29 cellular contexts compared by ENCODE assay signal in genomic region chr19:45306040-45306439, GRCh38. TPM values are rescaled to one million over a fixed set of nuclear protein-coding genes. Genes with fewer than 3 reads are reported as not detected.
DNase-seq lines count a peak whose midpoint lies in the region; ATAC-seq, FAIRE-seq and TF ChIP-seq lines count a peak whose summit lies in the region.
"Had no signal": no experiment of that assay in that cellular context is flagged by ENCODE, and none has a peak within 500 bp of the region (broad histone marks: within the 10 kb centered on the region; RNA-seq: fewer than 3 reads in every experiment).

No MANE protein-coding gene starts in this region.

- no peak for FAIRE-seq in K562 (lab: Jason Lieb, UNC)
- FAIRE-seq: GM19239 had no signal

- no peak for TF ChIP-seq POLR2A in K562 (conservative IDR thresholded peaks at IDR 0.05)

- no TSS peak for BruUV-seq in K562 (replicated peaks; lab: Mats Ljungman, UMichigan)

- H3K9ac ChIP-seq in K562 (ENCODE audit: insufficient read depth in 1 of 2, low read depth in 2 of 2, low read length in 2 of 2): peak overlapping the region in 1 of 2 experiments; percentile 43; a peak in 1 of 4 replicates

- H3K9me3 ChIP-seq in cardiac muscle cell (ENCODE audit: low read depth) (no peaks in the 10 kb centered on the region), K562 (replicated peaks; ENCODE audit: control insufficient read depth, insufficient read depth, low read depth, low read length) (0 out of 2 replicates have a peak, but pooled peaks cover 2% of the 10 kb centered on the region)
- H3K9me3 ChIP-seq: testis had no signal

- DNase-seq in cardiac muscle cell (ENCODE audit: low read depth in 1 of 2, low spot score in 1 of 2): no peak
- DNase-seq in Right ventricle myocardium superior: no peak
- no peak for DNase-seq in K562 (ENCODE audit: extremely low read depth in 1 of 4, low spot score in 3 of 4)
- DNase-seq in left lobe of liver (ENCODE audit: low spot score): no peak
- no peak for DNase-seq in HUDEP-2 (lab: John Stamatoyannopoulos, UW; ENCODE audit: unreplicated experiment in 76 of 76)
- DNase-seq in GDM1 (lab: John Stamatoyannopoulos, UW): no peak
- no peak for DNase-seq in left colon
- DNase-seq: activated CD4-positive, alpha-beta T cell treated with anti-CD3 and anti-CD28 coated beads, Interleukin-2, amount 10 ng/mL, durations not matched to agents 24 days and 14 days; activated gamma-delta T cell treated with Interleukin-2 at 50 U/mL for 16 hours; activated T-cell treated with anti-CD3 and anti-CD28 coated beads, Interleukin-2, amount 50 U/mL, for 1 hour; AML-193; CD4-positive, alpha-beta memory T cell; GF-D8; MV-4-11; OCI-M1; stimulated activated naive CD4-positive, alpha-beta T cell treated with Interleukin-2 at 50 U/mL for 16 hours; T-helper 9 cell; testis; WERI-Rb-1 had no signal

- 35% methylated on average over 9 of the region's 9 CpGs for WGBS in K562 (ENCODE audit: insufficient coverage, low coverage, missing lambda C conversion rate)

- no peaks in the 10 kb centered on the region for H3K9me1 ChIP-seq in K562 (ENCODE audit: control insufficient read depth, insufficient read depth, low read length)

- H3K27me3 ChIP-seq in cardiac muscle cell (no peaks in the 10 kb centered on the region), K562 (ENCODE audit: control insufficient read depth in 2 of 2, insufficient read depth in 2 of 2, low read length in 2 of 2) (no peaks in the 10 kb centered on the region)
- H3K27me3 ChIP-seq: heart left ventricle, testis had no signal

- intact Hi-C loops in Right ventricle myocardium superior (cut with DNase I): no loop called here
- intact Hi-C loops in K562 (cut with micrococcal nuclease): no loop called here
- intact Hi-C loops in left colon (cut with DNase I, micrococcal nuclease): no loop called here

- H3K4me3 ChIP-seq in cardiac muscle cell (no peak overlapping the region), K562 (no peak overlapping the region)
- H3K4me3 ChIP-seq: heart left ventricle, testis had no signal

- TF ChIP-seq CTCF in cardiac muscle cell (IDR thresholded peaks at IDR 0.05; ENCODE audit: low read depth, low read length): no peak
- TF ChIP-seq CTCF in K562 (IDR thresholded peaks at IDR 0.05 in 2 of 3, conservative IDR thresholded peaks at IDR 0.05 in 1 of 3; ENCODE audit: insufficient read depth in 2 of 3, low read depth in 1 of 3, low read length in 3 of 3): no peak

- H3K4me1 ChIP-seq in cardiac muscle cell (ENCODE audit: low read depth) (no peaks in the 10 kb centered on the region), K562 (replicated peaks in 1 of 2; ENCODE audit: control insufficient read depth in 2 of 2, insufficient read depth in 2 of 2, low read length in 2 of 2) (peaks cover 4 to 18% of the 10 kb centered on the region in 2 experiments; a peak in 4 of 5 replicates)

- H2AFZ ChIP-seq in K562 (ENCODE audit: low read depth, low read length): peak overlapping the region; percentile 48; the same call in 1 of the 2 replicates

- no peak for TF ChIP-seq EP300 in K562 (IDR thresholded peaks at IDR 0.05; ENCODE audit: low read length)

- ATAC-seq in Right ventricle myocardium superior (ENCODE audit: poor library complexity) (no peak), K562 (no peak), left lobe of liver (peak; percentile 33), left colon (no peak), HG03565 (IDR thresholded peaks at IDR 0.05; ENCODE audit: unreplicated experiment) (no peak)
- ATAC-seq: HCT116, Right ventricle myocardium inferior, sciatic nerve had no signal

- CTCF ChIA-PET in K562 (lab: Yijun Ruan, JAX; ENCODE audit: low intra/inter-chr PET ratio): no interaction called here

- in situ Hi-C loops in K562 (cut with MboI): no loop called here

- H3K4me2 ChIP-seq in K562 (ENCODE audit: insufficient read depth, low read length): no peak overlapping the region

- no peaks in the 10 kb centered on the region for H3K79me2 ChIP-seq in K562 (ENCODE audit: control insufficient read depth, insufficient read depth, low read length)

- H4K20me1 ChIP-seq in K562 (replicated peaks; ENCODE audit: control insufficient read depth, insufficient read depth, low read length): no peaks in the 10 kb centered on the region

- POLR2A ChIA-PET in K562 (lab: Yijun Ruan, JAX): interaction anchor here (0.6 to 1.1 kb wide), 2 partner anchors 36 to 84 kb away, joined by 3 to 5 read pairs; no protein-coding TSS in a partner anchor

- H3K36me3 ChIP-seq in cardiac muscle cell (no peaks in the 10 kb centered on the region), K562 (ENCODE audit: control insufficient read depth, insufficient read depth, low read length) (no peaks in the 10 kb centered on the region)
- H3K36me3 ChIP-seq: WERI-Rb-1 had no signal

- no peak for TF ChIP-seq RAD21 in K562 (CRISPR knock-in tag; conservative IDR thresholded peaks at IDR 0.05 in 1 of 2, IDR thresholded peaks at IDR 0.05 in 1 of 2)

- peak overlapping the region; percentile 63 for H3K27ac ChIP-seq in cardiac muscle cell
- no peak overlapping the region for H3K27ac ChIP-seq in K562 (ENCODE audit: extremely low read depth, low read depth, low read length)
- H3K27ac ChIP-seq: heart left ventricle, testis, WERI-Rb-1 had no signal

RNA-seq across cellular contexts. Expression of gene CKM, which starts 16.6 kb away (rescaled TPM):
- total RNA-seq in cardiac muscle cell (406 and 481 TPM in 2 replicates), Right ventricle myocardium superior (6,434 TPM), K562 (2014; rRNA removed) (not detected in 2 replicates), K562 (2014; rRNA removed; fragmentation: Illumina TruSeq; extraction: Trizol) (not detected in 2 replicates), K562 (2015; rRNA removed; fragmentation: Illumina TruSeq; extraction: Trizol) (0.14 and 0.15 TPM in 2 replicates), K562 (2021) (0.09 and 0.11 TPM in 2 replicates), left lobe of liver (not detected), left colon (under 1 TPM in 1 of 2 donors, not detected in 1; 0.50 TPM)
- polyA plus RNA-seq in cardiac muscle cell (441 and 529 TPM in 2 replicates), K562 (2011; rRNA removed) (0.47 TPM in 1 of 2 replicates, not detected in the other), K562 (2014; fragmentation: Illumina TruSeq; extraction: Trizol) (not detected in 2 replicates), K562 (2014; fragmentation: Nextera tagmentation; extraction: Ambion mirVana) (under 1 TPM; 0.06 TPM), K562 (2014; rRNA removed) (0.08 and 0.17 TPM in 2 replicates)
- not detected in 2 replicates for total RNA-seq in K562 (2011; cell fraction: chromatin; rRNA removed; ENCODE audit: low replicate concordance)
- not detected in 2 replicates for total RNA-seq in K562 (2011; cell fraction: nucleolus; rRNA removed)
- not detected in 2 replicates for total RNA-seq in K562 (2011; cell fraction: nucleoplasm; rRNA removed)
- 0.22 and 0.62 TPM in 2 replicates for polyA plus RNA-seq in K562 (2011; cell fraction: cytosol; rRNA removed)
- 0.10 and 0.70 TPM in 2 replicates for polyA plus RNA-seq in K562 (2011; cell fraction: nucleus; rRNA removed)
- polyA plus RNA-seq in K562 (2012): 0.13 and 0.30 TPM in 2 replicates
- polyA minus RNA-seq in K562 (2011; rRNA and poly(A)+ RNA removed): 0.18 TPM in 1 of 2 replicates, not detected in the other
- not detected in 2 replicates for polyA minus RNA-seq in K562 (2011; cell fraction: cytosol; rRNA and poly(A)+ RNA removed)
- polyA minus RNA-seq in K562 (2011; cell fraction: nucleus; rRNA and poly(A)+ RNA removed): 0.33 TPM in 1 of 2 replicates, not detected in the other
- total RNA-seq: A172; activated CD4-positive, alpha-beta T cell treated with anti-CD3 and anti-CD28 coated beads, Interleukin-2, amount 10 ng/mL, durations not matched to agents 24 days and 14 days; activated CD8-positive, alpha-beta memory T cell treated with anti-CD3 and anti-CD28 coated beads for 36 hours; CD4-positive, alpha-beta memory T cell; HT1080; NCI-H460; sciatic nerve had no signal
- polyA plus RNA-seq: CD4-positive, alpha-beta memory T cell had no signal

RNA-seq across cellular contexts. Expression of gene KLC3, which starts 34.5 kb away (rescaled TPM):
- 2.4 and 4.0 TPM in 2 replicates for total RNA-seq in cardiac muscle cell
- polyA plus RNA-seq in cardiac muscle cell: 1.8 and 3.7 TPM in 2 replicates
- total RNA-seq in Right ventricle myocardium superior: not detected
- total RNA-seq in K562 (2011; cell fraction: chromatin; rRNA removed; ENCODE audit: low replicate concordance): 0.86 and 1.9 TPM in 2 replicates
- total RNA-seq in K562 (2011; cell fraction: nucleolus; rRNA removed): 1.3 and 1.6 TPM in 2 replicates
- total RNA-seq in K562 (2011; cell fraction: nucleoplasm; rRNA removed): 1.5 and 1.6 TPM in 2 replicates
- total RNA-seq in K562 (2014; rRNA removed): 1.2 and 1.3 TPM in 2 replicates
- total RNA-seq in K562 (2014; rRNA removed; fragmentation: Illumina TruSeq; extraction: Trizol): 0.22 TPM in 1 of 2 replicates, not detected in the other
- total RNA-seq in K562 (2015; rRNA removed; fragmentation: Illumina TruSeq; extraction: Trizol): 0.19 TPM in 1 of 2 replicates, not detected in the other
- total RNA-seq in K562 (2021): 0.56 and 0.71 TPM in 2 replicates
- polyA plus RNA-seq in K562 (2011; rRNA removed): 0.60 and 0.95 TPM in 2 replicates
- polyA plus RNA-seq in K562 (2011; cell fraction: cytosol; rRNA removed): 0.80 and 1.6 TPM in 2 replicates
- 1.0 and 2.1 TPM in 2 replicates for polyA plus RNA-seq in K562 (2011; cell fraction: nucleus; rRNA removed)
- polyA plus RNA-seq in K562 (2012): 0.55 and 0.86 TPM in 2 replicates
- polyA plus RNA-seq in K562 (2014; fragmentation: Illumina TruSeq; extraction: Trizol): 0.21 and 0.43 TPM in 2 replicates
- under 1 TPM in 1 of 2 experiments, not detected in 1; 0.03 TPM for polyA plus RNA-seq in K562 (2014; fragmentation: Nextera tagmentation; extraction: Ambion mirVana)
- 0.58 and 0.90 TPM in 2 replicates for polyA plus RNA-seq in K562 (2014; rRNA removed)
- 0.15 and 0.35 TPM in 2 replicates for polyA minus RNA-seq in K562 (2011; rRNA and poly(A)+ RNA removed)
- 1.0 TPM in 1 of 2 replicates, not detected in the other for polyA minus RNA-seq in K562 (2011; cell fraction: cytosol; rRNA and poly(A)+ RNA removed)
- polyA minus RNA-seq in K562 (2011; cell fraction: nucleus; rRNA and poly(A)+ RNA removed): 0.22 TPM in 1 of 2 replicates, not detected in the other
- total RNA-seq in left lobe of liver: not detected
- total RNA-seq in left colon: not detected
- total RNA-seq: A172; activated CD4-positive, alpha-beta T cell treated with anti-CD3 and anti-CD28 coated beads, Interleukin-2, amount 10 ng/mL, durations not matched to agents 24 days and 14 days; activated CD8-positive, alpha-beta memory T cell treated with anti-CD3 and anti-CD28 coated beads for 36 hours; CD4-positive, alpha-beta memory T cell; Right ventricle myocardium inferior; sciatic nerve had no signal
- polyA plus RNA-seq: CD4-positive, alpha-beta memory T cell had no signal

RNA-seq across cellular contexts. Expression of gene MARK4, which starts 55.0 kb away (rescaled TPM):
- 65.3 and 135 TPM in 2 replicates for total RNA-seq in cardiac muscle cell
- 21.0 and 42.0 TPM in 2 replicates for polyA plus RNA-seq in cardiac muscle cell
- 19.7 TPM for total RNA-seq in Right ventricle myocardium superior
- total RNA-seq in K562 (2011; cell fraction: chromatin; rRNA removed; ENCODE audit: low replicate concordance): 37.2 and 76.7 TPM in 2 replicates
- total RNA-seq in K562 (2011; cell fraction: nucleolus; rRNA removed): 24.3 TPM in 2 replicates
- total RNA-seq in K562 (2011; cell fraction: nucleoplasm; rRNA removed): 26.7 and 28.1 TPM in 2 replicates
- 7.9 and 8.6 TPM in 2 replicates for total RNA-seq in K562 (2014; rRNA removed)
- total RNA-seq in K562 (2014; rRNA removed; fragmentation: Illumina TruSeq; extraction: Trizol): 6.7 and 6.8 TPM in 2 replicates
- 4.2 and 5.2 TPM in 2 replicates for total RNA-seq in K562 (2015; rRNA removed; fragmentation: Illumina TruSeq; extraction: Trizol)
- 24.8 and 29.4 TPM in 2 replicates for total RNA-seq in K562 (2021)
- 9.5 and 11.1 TPM in 2 replicates for polyA plus RNA-seq in K562 (2011; rRNA removed)
- 4.4 and 6.2 TPM in 2 replicates for polyA plus RNA-seq in K562 (2011; cell fraction: cytosol; rRNA removed)
- 9.6 and 10.2 TPM in 2 replicates for polyA plus RNA-seq in K562 (2011; cell fraction: nucleus; rRNA removed)
- 15.2 and 27.5 TPM in 2 replicates for polyA plus RNA-seq in K562 (2012)
- polyA plus RNA-seq in K562 (2014; fragmentation: Illumina TruSeq; extraction: Trizol): 18.4 and 24.5 TPM in 2 replicates
- under 1 TPM; 0.52 to 0.96 TPM for polyA plus RNA-seq in K562 (2014; fragmentation: Nextera tagmentation; extraction: Ambion mirVana)
- 7.4 and 12.7 TPM in 2 replicates for polyA plus RNA-seq in K562 (2014; rRNA removed)
- 16.3 and 17.7 TPM in 2 replicates for polyA minus RNA-seq in K562 (2011; rRNA and poly(A)+ RNA removed)
- 11.7 and 21.8 TPM in 2 replicates for polyA minus RNA-seq in K562 (2011; cell fraction: cytosol; rRNA and poly(A)+ RNA removed)
- 5.0 and 5.4 TPM in 2 replicates for polyA minus RNA-seq in K562 (2011; cell fraction: nucleus; rRNA and poly(A)+ RNA removed)
- total RNA-seq in left lobe of liver: 17.5 TPM
- total RNA-seq in left colon: 10 to 100 TPM; 18.0 to 24.7 TPM

Comparison
In these comparisons a context has a peak if more than half of its experiments do, and no peak if none do; other contexts are left out.
1. RNA of gene CKM, which starts 16.6 kb away (total RNA-seq): 6,434 TPM in Right ventricle myocardium superior (single experiment) and 406 to 481 TPM in cardiac muscle cell; 0.50 TPM in left colon, 0.09 to 0.15 TPM in K562 and not detected in left lobe of liver (single experiment); every median in the first group is over 100 times any median in the second.